ENCODE assay signal across 27 cellular contexts in genomic region chr17:80671823-80672105, GRCh38.
A peak's percentile ranks its signal among the peaks of the same experiment; 100 is the strongest.
DNase-seq lines count a peak whose midpoint lies in the region; ATAC-seq, FAIRE-seq and TF ChIP-seq lines count a peak whose summit lies in the region.
"Had no signal": no experiment of that assay in that cellular context is flagged by ENCODE, and none has a peak within 500 bp of the region (broad histone marks: within the 10 kb centered on the region; RNA-seq: fewer than 3 reads in every experiment).

No MANE protein-coding gene starts in this region.

- CTCF ChIA-PET in K562 (lab: Yijun Ruan, JAX; ENCODE audit: low intra/inter-chr PET ratio): no interaction called here

- no peak for TF ChIP-seq CTCF in K562 (IDR thresholded peaks at IDR 0.05 in 2 of 3, conservative IDR thresholded peaks at IDR 0.05 in 1 of 3; ENCODE audit: insufficient read depth in 2 of 3, low read depth in 1 of 3, low read length in 3 of 3)
- TF ChIP-seq CTCF in gastroesophageal sphincter (IDR thresholded peaks at IDR 0.05): no peak

- TF ChIP-seq RAD21 in K562 (CRISPR knock-in tag; conservative IDR thresholded peaks at IDR 0.05 in 1 of 2, IDR thresholded peaks at IDR 0.05 in 1 of 2): no peak

- no peak overlapping the region for H3K27ac Mint-ChIP-seq in T-helper 2 cell treated with Interferon-gamma antibody and Interleukin-4, amounts not matched to agents 5 μg/mL and 100 μg/mL, for 36 hours
- H3K27ac Mint-ChIP-seq: activated CD4-positive, alpha-beta memory T cell treated with anti-CD3 and anti-CD28 coated beads for 36 hours; activated T-cell treated with anti-CD3 and anti-CD28 coated beads, Interleukin-2, amount 50 U/mL, for 72 hours; T-helper 17 cell had no signal

- H3K27ac ChIP-seq in K562 (ENCODE audit: extremely low read depth, low read depth, low read length) (no peak overlapping the region), gastroesophageal sphincter (no peak overlapping the region)
- H3K27ac ChIP-seq: left lung, parathyroid adenoma, suprapubic skin had no signal

- in situ Hi-C loops in K562 (cut with MboI): no loop called here

- H2AFZ ChIP-seq in K562 (ENCODE audit: low read depth, low read length): no peak overlapping the region
- H2AFZ ChIP-seq: parathyroid adenoma had no signal

- no peak overlapping the region for H3K4me3 ChIP-seq in K562
- no peak overlapping the region for H3K4me3 ChIP-seq in gastroesophageal sphincter
- H3K4me3 ChIP-seq: left lung, smooth muscle cell, suprapubic skin had no signal

- H3K4me2 ChIP-seq in K562 (ENCODE audit: insufficient read depth, low read length): no peak overlapping the region
- H3K4me2 ChIP-seq: SK-N-SH, smooth muscle cell had no signal

- peaks cover 9% of the 10 kb centered on the region; the same call in 1 of the 2 replicates for H4K20me1 ChIP-seq in K562 (replicated peaks; ENCODE audit: control insufficient read depth, insufficient read depth, low read length)

- 75% methylated on average over 5 of the region's 5 CpGs for WGBS in K562 (ENCODE audit: insufficient coverage, low coverage, missing lambda C conversion rate)
- WGBS in gastroesophageal sphincter (ENCODE audit: low coverage in 1 of 2), 2 donors: 84 to 87% methylated on average over 5 of the region's 5 CpGs

- H3K36me3 ChIP-seq in K562 (ENCODE audit: control insufficient read depth, insufficient read depth, low read length): peaks cover under 1% of the 10 kb centered on the region; the same call in 1 of the 3 replicates
- no peaks in the 10 kb centered on the region for H3K36me3 ChIP-seq in gastroesophageal sphincter
- H3K36me3 ChIP-seq: left lung, suprapubic skin had no signal

- TF ChIP-seq EP300 in K562 (IDR thresholded peaks at IDR 0.05; ENCODE audit: low read length) (no peak), gastroesophageal sphincter (IDR thresholded peaks at IDR 0.05) (no peak)

- no peak overlapping the region for H3K4me3 Mint-ChIP-seq in T-helper 2 cell treated with Interferon-gamma antibody and Interleukin-4, amounts not matched to agents 5 μg/mL and 100 μg/mL, for 36 hours
- H3K4me3 Mint-ChIP-seq: activated CD4-positive, alpha-beta memory T cell treated with anti-CD3 and anti-CD28 coated beads for 36 hours; activated T-cell treated with anti-CD3 and anti-CD28 coated beads, Interleukin-2, amount 50 U/mL, for 72 hours; CD4-positive, CD25-positive, alpha-beta regulatory T cell; T-helper 17 cell had no signal

- POLR2A ChIA-PET in K562 (lab: Yijun Ruan, JAX): no interaction called here

- H3K27me3 ChIP-seq in K562 (ENCODE audit: control insufficient read depth in 2 of 2, insufficient read depth in 2 of 2, low read length in 2 of 2): no peaks in the 10 kb centered on the region
- H3K27me3 ChIP-seq in gastroesophageal sphincter: no peaks in the 10 kb centered on the region
- H3K27me3 ChIP-seq: left lung, suprapubic skin had no signal

- DNase-seq in NCI-H146 (lab: John Stamatoyannopoulos, UW) (peak; percentile 14), NCI-H146 treated with DMSO at 0.1 percent for 48 hours (lab: John Stamatoyannopoulos, UW; ENCODE audit: unreplicated experiment) (no peak), COR-L47 (lab: John Stamatoyannopoulos, UW) (peak; percentile 51), K562 (ENCODE audit: extremely low read depth in 1 of 4, low spot score in 3 of 4) (no peak), lung microvascular endothelial cell (ENCODE audit: low read depth in 2 of 2) (peak; percentile 20 to 63)
- no peak for DNase-seq in T-helper 2 cell treated with Interferon-gamma antibody and Interleukin-4, amounts not matched to agents 5 μg/mL and 100 μg/mL, for 36 hours (ENCODE audit: low spot score)
- DNase-seq: activated CD4-positive, alpha-beta memory T cell treated with anti-CD3 and anti-CD28 coated beads for 36 hours; activated CD4-positive, alpha-beta T cell treated with anti-CD3 and anti-CD28 coated beads for 1 hour; activated naive CD4-positive, alpha-beta T cell; activated T-cell treated with anti-CD3 and anti-CD28 coated beads, Interleukin-2, amount 50 U/mL, for 72 hours; AML-193; CD4-positive, CD25-positive, alpha-beta regulatory T cell; left lung; mesendoderm; NCI-H1092; NCI-H510A; SK-N-SH; stimulated activated CD4-positive, alpha-beta T cell treated with anti-CD3 and anti-CD28 coated beads, Interleukin-1b, Interleukin-23, amount 100 ng/mL, for 48 hours; stimulated activated naive CD4-positive, alpha-beta T cell treated with Interleukin-2 at 50 U/mL for 16 hours; T-helper 17 cell had no signal

- no TSS peak for BruUV-seq in K562 (replicated peaks; lab: Mats Ljungman, UMichigan)

- ATAC-seq in K562 (no peak), GM18861 (IDR thresholded peaks at IDR 0.05; ENCODE audit: unreplicated experiment) (no peak), gastroesophageal sphincter (no peak)
- ATAC-seq: activated T-cell treated with anti-CD3 and anti-CD28 coated beads, Interleukin-2, amount 50 U/mL, for 72 hours; T-helper 17 cell had no signal

- H3K79me2 ChIP-seq in K562 (ENCODE audit: control insufficient read depth, insufficient read depth, low read length): peaks cover 26% of the 10 kb centered on the region

- peaks cover 6% of the 10 kb centered on the region for H3K9me1 ChIP-seq in K562 (ENCODE audit: control insufficient read depth, insufficient read depth, low read length)

- no peak for FAIRE-seq in K562 (lab: Jason Lieb, UNC)
- FAIRE-seq: H1 had no signal

- H3K27me3 Mint-ChIP-seq in T-helper 2 cell treated with Interferon-gamma antibody and Interleukin-4, amounts not matched to agents 5 μg/mL and 100 μg/mL, for 36 hours (ENCODE audit: low read depth): no peaks in the 10 kb centered on the region
- H3K27me3 Mint-ChIP-seq: activated CD4-positive, alpha-beta memory T cell treated with anti-CD3 and anti-CD28 coated beads for 36 hours; CD4-positive, CD25-positive, alpha-beta regulatory T cell; T-helper 17 cell had no signal

- peaks cover 73% of the 10 kb centered on the region for H3K4me1 Mint-ChIP-seq in T-helper 2 cell treated with Interferon-gamma antibody and Interleukin-4, amounts not matched to agents 5 μg/mL and 100 μg/mL, for 36 hours (ENCODE audit: low read depth)

- no peaks in the 10 kb centered on the region for H3K9me3 Mint-ChIP-seq in T-helper 2 cell treated with Interferon-gamma antibody and Interleukin-4, amounts not matched to agents 5 μg/mL and 100 μg/mL, for 36 hours
- H3K9me3 Mint-ChIP-seq: activated CD4-positive, alpha-beta memory T cell treated with anti-CD3 and anti-CD28 coated beads for 36 hours; activated T-cell treated with anti-CD3 and anti-CD28 coated beads, Interleukin-2, amount 50 U/mL, for 72 hours; neural crest cell had no signal

- intact Hi-C loops in K562 (cut with micrococcal nuclease): no loop called here

- H3K9ac ChIP-seq in K562 (ENCODE audit: insufficient read depth in 1 of 2, low read depth in 2 of 2, low read length in 2 of 2): no peak overlapping the region
- H3K9ac ChIP-seq: parathyroid adenoma, SK-N-SH had no signal

- TF ChIP-seq POLR2A in K562 (conservative IDR thresholded peaks at IDR 0.05) (no peak), gastroesophageal sphincter (IDR thresholded peaks at IDR 0.05) (no peak)

- H3K36me3 Mint-ChIP-seq in T-helper 2 cell treated with Interferon-gamma antibody and Interleukin-4, amounts not matched to agents 5 μg/mL and 100 μg/mL, for 36 hours (ENCODE audit: low read depth): peaks cover 52% of the 10 kb centered on the region

- peaks cover 2 to 14% of the 10 kb centered on the region in 2 experiments; a peak in 2 of 5 replicates for H3K4me1 ChIP-seq in K562 (replicated peaks in 1 of 2; ENCODE audit: control insufficient read depth in 2 of 2, insufficient read depth in 2 of 2, low read length in 2 of 2)
- H3K4me1 ChIP-seq in gastroesophageal sphincter: peaks cover 0 to 8% (median 0%) of the 10 kb centered on the region in 3 donors
- H3K4me1 ChIP-seq: parathyroid adenoma had no signal

- no peaks in the 10 kb centered on the region for H3K9me3 ChIP-seq in K562 (replicated peaks; ENCODE audit: control insufficient read depth, insufficient read depth, low read depth, low read length)
- no peaks in the 10 kb centered on the region for H3K9me3 ChIP-seq in gastroesophageal sphincter
- H3K9me3 ChIP-seq: left lung, SK-N-SH, suprapubic skin had no signal

TF ChIP-seq in K562, 482 proteins besides CTCF, POLR2A, EP300 and RAD21 (continues in another document):
- no peak for TF ChIP-seq ZNF699 (CRISPR knock-in tag; IDR thresholded peaks at IDR 0.05; ENCODE audit: insufficient replicate concordance)
- TF ChIP-seq NFIC (IDR thresholded peaks at IDR 0.05): peak; percentile 47; the same call in 1 of the 2 replicates
- no peak for TF ChIP-seq ZNF174 (CRISPR knock-in tag; IDR thresholded peaks at IDR 0.05)
- TF ChIP-seq SREBF1 (IDR thresholded peaks at IDR 0.05; ENCODE audit: borderline replicate concordance, low read depth, low read length): no peak

Comparison
In these comparisons a context has a peak if more than half of its experiments do, and no peak if none do; other contexts are left out.
1. DNase-seq: peak in NCI-H146 (single experiment), COR-L47 (single experiment) and lung microvascular endothelial cell (2 of 2); none in NCI-H146 treated with DMSO at 0.1 percent for 48 hours (single experiment), K562 (0 of 4) and T-helper 2 cell treated with Interferon-gamma antibody and Interleukin-4, amounts not matched to agents 5 μg/mL and 100 μg/mL, for 36 hours (single experiment).